18 cellular contexts compared by ENCODE assay signal in genomic region chr2:70726186-70726585, GRCh38.
"Had no signal": no experiment of that assay in that cellular context is flagged by ENCODE, and none has a peak within 500 bp of the region (broad histone marks: within the 10 kb centered on the region; RNA-seq: fewer than 3 reads in every experiment).

No MANE protein-coding gene starts in this region.

- H3K27me3 Mint-ChIP-seq: IgD-negative memory B cell had no signal

- ATAC-seq: K562 had no signal

- H3K4me3 Mint-ChIP-seq: IgD-negative memory B cell had no signal

- H3K4me3 ChIP-seq: K562 had no signal

- H3K9me3 Mint-ChIP-seq: IgD-negative memory B cell had no signal

- H3K27ac ChIP-seq: HL-60, KMS-11 had no signal

- H3K9ac ChIP-seq: KMS-11, SK-N-SH had no signal

- DNase-seq: Kasumi-1, MM.1S, NCI-H1092 treated with DMSO at 0.1 percent for 48 hours, NCI-H1436, NCI-H2029, NCI-H2081 treated with DMSO at 0.1 percent for 48 hours, NCI-H2227 treated with DMSO at 0.1 percent for 48 hours, NCI-H524, NCI-H526 treated with DMSO at 0.1 percent for 48 hours, NCI-H748 treated with DMSO at 0.1 percent for 48 hours, RPMI8226, SHP77, SK-N-SH, SW 1271 had no signal

- H3K9me3 ChIP-seq: SK-N-SH had no signal

- H3K4me2 ChIP-seq: KMS-11, SK-N-SH had no signal
